ENCODE assay signal across 17 cellular contexts in genomic region chr11:10655931-10656576, GRCh38. TPM values are rescaled to one million over a fixed set of nuclear protein-coding genes. Genes with fewer than 3 reads are reported as not detected.
DNase-seq lines count a peak whose midpoint lies in the region; ATAC-seq and TF ChIP-seq lines count a peak whose summit lies in the region.
"Had no signal": no experiment of that assay in that cellular context is flagged by ENCODE, and none has a peak within 500 bp of the region (broad histone marks: within the 10 kb centered on the region; RNA-seq: fewer than 3 reads in every experiment).

No MANE protein-coding gene starts in this region.

- DNase-seq in CD14-positive monocyte (ENCODE audit: low spot score) (no peak), T-helper 17 cell (no peak), left lung (no peak), SIG-M5 (lab: John Stamatoyannopoulos, UW) (no peak)
- DNase-seq: activated CD4-positive, CD25-positive, alpha-beta regulatory T cell; central memory CD4-positive, alpha-beta T cell; DMS79 treated with DMSO at 0.1 percent for 48 hours; naive thymus-derived CD4-positive, alpha-beta T cell; NCI-H187 treated with DMSO at 0.1 percent for 48 hours; NCI-H526; stimulated activated naive B cell treated with anti-CD40 and anti-IgM and Interleukin-4, amounts not matched to agents 10 μg/mL and 1 μg/mL and 100 μg/mL, for 72 hours had no signal

- peaks cover 4 to 6% (median 5%) of the 10 kb centered on the region in 3 donors for H3K27me3 Mint-ChIP-seq in CD14-positive monocyte (ENCODE audit: low read depth in 3 of 3)
- H3K27me3 Mint-ChIP-seq in T-helper 17 cell, result no peaks in the 10 kb centered on the region
- no peaks in the 10 kb centered on the region for H3K27me3 Mint-ChIP-seq in stimulated activated memory B cell treated with anti-CD40 and anti-IgM and Interleukin-4, amounts not matched to agents 10 μg/mL and 1 μg/mL and 100 μg/mL, for 72 hours
- H3K27me3 Mint-ChIP-seq: activated naive CD4-positive, alpha-beta T cell treated with anti-CD3 and anti-CD28 coated beads, Interleukin-2, amount 50 U/mL, for 24 hours; naive thymus-derived CD4-positive, alpha-beta T cell; stimulated activated naive B cell treated with anti-CD40 and anti-IgM and Interleukin-4, amounts not matched to agents 10 μg/mL and 1 μg/mL and 100 μg/mL, for 72 hours had no signal

- peaks cover 65 to 90% of the 10 kb centered on the region in 2 donors for H3K4me1 ChIP-seq in left lung

- H3K4me1 Mint-ChIP-seq in CD14-positive monocyte (peaks cover 80% of the 10 kb centered on the region), T-helper 17 cell (peaks cover 6% of the 10 kb centered on the region)
- H3K4me1 Mint-ChIP-seq in stimulated activated memory B cell treated with anti-CD40 and anti-IgM and Interleukin-4, amounts not matched to agents 10 μg/mL and 1 μg/mL and 100 μg/mL, for 72 hours, result peaks cover 63% of the 10 kb centered on the region
- H3K4me1 Mint-ChIP-seq: activated naive CD4-positive, alpha-beta T cell treated with anti-CD3 and anti-CD28 coated beads, Interleukin-2, amount 50 U/mL, for 24 hours had no signal

- H3K36me3 ChIP-seq in left lung, result no peaks in the 10 kb centered on the region

- H3K9me3 Mint-ChIP-seq in CD14-positive monocyte, result peaks cover 0 to 2% (median 0%) of the 10 kb centered on the region in 7 donors
- H3K9me3 Mint-ChIP-seq in stimulated activated memory B cell treated with anti-CD40 and anti-IgM and Interleukin-4, amounts not matched to agents 10 μg/mL and 1 μg/mL and 100 μg/mL, for 72 hours, result no peaks in the 10 kb centered on the region
- H3K9me3 Mint-ChIP-seq: activated naive CD4-positive, alpha-beta T cell treated with anti-CD3 and anti-CD28 coated beads, Interleukin-2, amount 50 U/mL, for 24 hours; naive thymus-derived CD4-positive, alpha-beta T cell; stimulated activated naive B cell treated with anti-CD40 and anti-IgM and Interleukin-4, amounts not matched to agents 10 μg/mL and 1 μg/mL and 100 μg/mL, for 72 hours had no signal

- TF ChIP-seq CTCF in CD14-positive monocyte (IDR thresholded peaks at IDR 0.05) (no peak), left lung (IDR thresholded peaks at IDR 0.05) (no peak)

- H3K27ac ChIP-seq in left lung, result peak overlapping the region; percentile 28 to 72

- no peak overlapping the region for H3K4me3 ChIP-seq in left lung

- no peaks in the 10 kb centered on the region for H3K27me3 ChIP-seq in left lung

- no peak for ATAC-seq in T-helper 17 cell
- ATAC-seq in left lung, result no peak
- ATAC-seq in stimulated activated memory B cell treated with anti-CD40 and anti-IgM and Interleukin-4, amounts not matched to agents 10 μg/mL and 1 μg/mL and 100 μg/mL, for 72 hours, result no peak
- no peak for ATAC-seq in HG02763 (IDR thresholded peaks at IDR 0.05; ENCODE audit: unreplicated experiment)
- no peak for ATAC-seq in HG03175 (IDR thresholded peaks at IDR 0.05; ENCODE audit: unreplicated experiment)
- ATAC-seq in HG03457 (IDR thresholded peaks at IDR 0.05; ENCODE audit: unreplicated experiment), result no peak
- ATAC-seq: naive thymus-derived CD4-positive, alpha-beta T cell had no signal

- H3K4me3 Mint-ChIP-seq in CD14-positive monocyte (no peak overlapping the region), T-helper 17 cell (no peak overlapping the region)
- no peak overlapping the region for H3K4me3 Mint-ChIP-seq in stimulated activated memory B cell treated with anti-CD40 and anti-IgM and Interleukin-4, amounts not matched to agents 10 μg/mL and 1 μg/mL and 100 μg/mL, for 72 hours
- H3K4me3 Mint-ChIP-seq: activated naive CD4-positive, alpha-beta T cell treated with anti-CD3 and anti-CD28 coated beads, Interleukin-2, amount 50 U/mL, for 24 hours; naive thymus-derived CD4-positive, alpha-beta T cell had no signal

- H3K27ac Mint-ChIP-seq in CD14-positive monocyte (peak overlapping the region in 5 of 7 donors; percentile 13 to 86 (median 62)), T-helper 17 cell (peak overlapping the region; percentile 62)
- H3K27ac Mint-ChIP-seq in stimulated activated memory B cell treated with anti-CD40 and anti-IgM and Interleukin-4, amounts not matched to agents 10 μg/mL and 1 μg/mL and 100 μg/mL, for 72 hours, result peak overlapping the region; percentile 33
- H3K27ac Mint-ChIP-seq: activated naive CD4-positive, alpha-beta T cell treated with anti-CD3 and anti-CD28 coated beads, Interleukin-2, amount 50 U/mL, for 24 hours; naive thymus-derived CD4-positive, alpha-beta T cell had no signal

- intact Hi-C loops in CD14-positive monocyte (cut with micrococcal nuclease), result loop anchor here (5.0 to 10.0 kb wide), 3 partner anchors 49 to 111 kb away; partner anchors contain the start of gene RNF141 (in 1 of the 2)
- intact Hi-C loops in left lung (cut with DNase I), result loop anchor here in 1 of 2 donors (10.0 kb wide), 2 partner anchors 71 to 131 kb away; no protein-coding TSS in a partner anchor

- peaks cover 0 to 9% of the 10 kb centered on the region in 2 donors for H3K36me3 Mint-ChIP-seq in CD14-positive monocyte
- no peaks in the 10 kb centered on the region for H3K36me3 Mint-ChIP-seq in T-helper 17 cell (ENCODE audit: low read depth)
- H3K36me3 Mint-ChIP-seq in stimulated activated memory B cell treated with anti-CD40 and anti-IgM and Interleukin-4, amounts not matched to agents 10 μg/mL and 1 μg/mL and 100 μg/mL, for 72 hours, result no peaks in the 10 kb centered on the region
- H3K36me3 Mint-ChIP-seq: activated naive CD4-positive, alpha-beta T cell treated with anti-CD3 and anti-CD28 coated beads, Interleukin-2, amount 50 U/mL, for 24 hours; naive thymus-derived CD4-positive, alpha-beta T cell; stimulated activated naive B cell treated with anti-CD40 and anti-IgM and Interleukin-4, amounts not matched to agents 10 μg/mL and 1 μg/mL and 100 μg/mL, for 72 hours had no signal

- H3K9me3 ChIP-seq in T-helper 17 cell (ENCODE audit: control insufficient read depth, low read length, poor library complexity, severe bottlenecking) (no peaks in the 10 kb centered on the region), left lung (no peaks in the 10 kb centered on the region)

RNA-seq across cellular contexts. Expression of gene IRAG1, which starts 37.5 kb away (rescaled TPM):
- 1 to 10 TPM; 3.0 to 3.3 TPM for polyA plus RNA-seq in CD14-positive monocyte
- under 1 TPM; 0.17 to 0.99 TPM for total RNA-seq in T-helper 17 cell
- 10 to 100 TPM; 17.0 to 17.5 TPM for total RNA-seq in left lung
- total RNA-seq: T-helper 1 cell treated with Interleukin-12 subunit alpha and Interleukin-12 subunit beta and Interleukin-4 antibody, amounts not matched to agents 30 ng/mL and 1 ng/mL, for 36 hours had no signal
- polyA plus RNA-seq: naive thymus-derived CD4-positive, alpha-beta T cell had no signal

Comparison
In these comparisons a context has a peak if more than half of its experiments do, and no peak if none do; other contexts are left out.
1. RNA of gene IRAG1, which starts 37.5 kb away (total RNA-seq): 17.0 to 17.5 TPM in left lung; 0.17 to 0.99 TPM in T-helper 17 cell; every median in the first group is over 4 times any median in the second.
2. Peak in every context shown above with its lines, with median percentiles within 50 percentile points of each other: H3K27ac Mint-ChIP-seq.